In genomic region chr22:50674127-50674493, GRCh38 we compare ENCODE assay signal across 8 cellular contexts. TPM values are rescaled to one million over a fixed set of nuclear protein-coding genes. Genes with fewer than 3 reads are reported as not detected.
DNase-seq lines count a peak whose midpoint lies in the region; ATAC-seq, FAIRE-seq and TF ChIP-seq lines count a peak whose summit lies in the region.

No MANE protein-coding gene starts in this region.

- peaks cover 5% of the 10 kb centered on the region; the same call in 1 of the 2 replicates for H3K79me1 ChIP-seq in H1 (ENCODE audit: low read depth, low read length)

- no peak overlapping the region for H3K9ac ChIP-seq in H1 (replicated peaks in 1 of 4; ENCODE audit: extremely low read depth in 1 of 4, low read depth in 3 of 4, low read length in 3 of 4)

- no peak overlapping the region for H3K56ac ChIP-seq in H1 (replicated peaks; ENCODE audit: insufficient read length, low read depth, low read length)

- no peaks in the 10 kb centered on the region for H3K4me1 ChIP-seq in GM23338 (ENCODE audit: insufficient read depth)
- H3K4me1 ChIP-seq in H1 (replicated peaks in 1 of 4; ENCODE audit: control insufficient read depth in 3 of 4, insufficient read depth in 4 of 4, low read length in 3 of 4), result peaks cover 0 to 16% (median 9%) of the 10 kb centered on the region in 4 experiments; a peak in 6 of 7 replicates
- H3K4me1 ChIP-seq in osteoblast (ENCODE audit: insufficient read depth, low read length), result no peaks in the 10 kb centered on the region

- H3K4me1 Mint-ChIP-seq in GM23338, result peaks cover 22% of the 10 kb centered on the region
- peaks cover 5% of the 10 kb centered on the region for H3K4me1 Mint-ChIP-seq in activated CD4-positive, alpha-beta T cell treated with anti-CD3 and anti-CD28 coated beads, Interleukin-2, amount 10 ng/mL, durations not matched to agents 24 days and 14 days

- no peak for FAIRE-seq in H1 (lab: Jason Lieb, UNC)

- peaks cover 5% of the 10 kb centered on the region; the same call in 2 of the 3 replicates for H3K9me3 Mint-ChIP-seq in GM23338
- H3K9me3 Mint-ChIP-seq in activated CD4-positive, alpha-beta T cell treated with anti-CD3 and anti-CD28 coated beads, Interleukin-2, amount 10 ng/mL, durations not matched to agents 24 days and 14 days, result no peaks in the 10 kb centered on the region

- no peak overlapping the region for H3K14ac ChIP-seq in H1 (ENCODE audit: insufficient read length)

- peaks cover 37% of the 10 kb centered on the region for H3K27me3 Mint-ChIP-seq in GM23338 (ENCODE audit: insufficient read depth, low read depth, poor library complexity)
- peaks cover 47% of the 10 kb centered on the region for H3K27me3 Mint-ChIP-seq in activated CD4-positive, alpha-beta T cell treated with anti-CD3 and anti-CD28 coated beads, Interleukin-2, amount 10 ng/mL, durations not matched to agents 24 days and 14 days

- ATAC-seq in GM23338 (no peak; the same call in 2 of the 3 replicates), HG03045 (IDR thresholded peaks at IDR 0.05; ENCODE audit: unreplicated experiment) (no peak)

- H3K27me3 ChIP-seq in GM23338 (ENCODE audit: insufficient read depth) (peaks cover 34% of the 10 kb centered on the region), H1 (replicated peaks in 1 of 4; ENCODE audit: control insufficient read depth in 3 of 4, extremely low read depth in 1 of 4, insufficient read depth in 3 of 4, low read length in 3 of 4) (peaks cover 3 to 21% (median 16%) of the 10 kb centered on the region in 4 experiments), osteoblast (ENCODE audit: insufficient read depth, low read length) (peaks cover 37% of the 10 kb centered on the region)

- no peak for TF ChIP-seq CTCF in GM23338 (conservative IDR thresholded peaks at IDR 0.05; ENCODE audit: low read depth in 2 of 2)
- TF ChIP-seq CTCF in H1 (IDR thresholded peaks at IDR 0.05; ENCODE audit: control extremely low read depth in 1 of 3, insufficient read depth in 1 of 3, low read depth in 1 of 3, low read length in 3 of 3), result no peak
- no peak for TF ChIP-seq CTCF in osteoblast (IDR thresholded peaks at IDR 0.05; ENCODE audit: extremely low read depth, low read depth, low read length)

- H3K27ac ChIP-seq in GM23338 (ENCODE audit: low read depth) (no peak overlapping the region), H1 (ENCODE audit: low read depth, low read length) (no peak overlapping the region), osteoblast (ENCODE audit: low read depth, low read length) (no peak overlapping the region)

- no peak for TF ChIP-seq RAD21 in H1 (IDR thresholded peaks at IDR 0.05 in 1 of 2, conservative IDR thresholded peaks at IDR 0.05 in 1 of 2; ENCODE audit: low read depth in 2 of 2, low read length in 2 of 2)

- H2BK20ac ChIP-seq in H1 (ENCODE audit: low read length), result no peak overlapping the region

- H3K4ac ChIP-seq in H1 (replicated peaks; ENCODE audit: insufficient read length, low read depth, low read length), result no peak overlapping the region

- no peaks in the 10 kb centered on the region for H3K36me3 ChIP-seq in GM23338 (ENCODE audit: insufficient read depth)
- no peaks in the 10 kb centered on the region; a peak in 1 of 8 replicates for H3K36me3 ChIP-seq in H1 (ENCODE audit: control insufficient read depth in 2 of 4, insufficient read depth in 4 of 4, low read length in 3 of 4)
- H3K36me3 ChIP-seq in osteoblast (ENCODE audit: insufficient read depth, low read length), result no peaks in the 10 kb centered on the region

- no peak overlapping the region for H2BK12ac ChIP-seq in H1 (ENCODE audit: low read depth, low read length)

- H3K27ac Mint-ChIP-seq in GM23338, result no peak overlapping the region
- H3K27ac Mint-ChIP-seq in activated CD4-positive, alpha-beta T cell treated with anti-CD3 and anti-CD28 coated beads, Interleukin-2, amount 10 ng/mL, durations not matched to agents 24 days and 14 days, result no peak overlapping the region

- POLR2A ChIA-PET in H1 (lab: Charles Lee; ENCODE audit: partially characterized antibody), result interaction anchor here (1.0 kb wide), 1 partner anchor 32 kb away, joined by 3 read pairs; no protein-coding TSS in a partner anchor

- no peak overlapping the region for H3K4me2 ChIP-seq in GM23338
- H3K4me2 ChIP-seq in H1 (ENCODE audit: insufficient read depth in 1 of 2, low read depth in 2 of 2, low read length in 2 of 2), result peak overlapping the region; percentile 50 to 80; a peak in 2 of 4 replicates
- no peak overlapping the region for H3K4me2 ChIP-seq in osteoblast (ENCODE audit: insufficient read depth, low read length)

- H3K36me3 Mint-ChIP-seq in GM23338 (ENCODE audit: low read depth), result peaks cover 3% of the 10 kb centered on the region; the same call in 1 of the 3 replicates
- H3K36me3 Mint-ChIP-seq in activated CD4-positive, alpha-beta T cell treated with anti-CD3 and anti-CD28 coated beads, Interleukin-2, amount 10 ng/mL, durations not matched to agents 24 days and 14 days (ENCODE audit: low read depth), result no peaks in the 10 kb centered on the region

- H4K20me1 ChIP-seq in GM23338 (replicated peaks; ENCODE audit: insufficient read depth), result no peaks in the 10 kb centered on the region; the same call in 1 of the 2 replicates
- peaks cover 12 to 14% of the 10 kb centered on the region in 2 experiments for H4K20me1 ChIP-seq in H1 (replicated peaks in 1 of 2; ENCODE audit: control insufficient read depth in 1 of 2, insufficient read depth in 2 of 2, low read length in 2 of 2)
- H4K20me1 ChIP-seq in osteoblast (ENCODE audit: insufficient read depth, low read length), result no peaks in the 10 kb centered on the region

- no peak overlapping the region for H2BK5ac ChIP-seq in H1 (ENCODE audit: low read depth, low read length)

- no peak overlapping the region for H3K18ac ChIP-seq in H1 (ENCODE audit: extremely low read depth, low read length)

- H4K91ac ChIP-seq in H1 (replicated peaks; ENCODE audit: insufficient read length, low read length), result no peak overlapping the region

- no CpG with 5 or more reads among the region's 42 CpGs for WGBS in H1 (ENCODE audit: extremely low coverage in 1 of 2, insufficient coverage in 1 of 2, insufficient read length in 1 of 2, insufficient replicate concordance in 2 of 2, low coverage in 1 of 2, low lambda C conversion rate in 2 of 2, missing lambda C conversion rate in 1 of 2), 2 experiments

- CTCF ChIA-PET in H1 (lab: Charles Lee; ENCODE audit: partially characterized antibody), result interaction anchor here (1.0 to 5.3 kb wide), 2 partner anchors 17 to 48 kb away, joined by 4 to 17 read pairs; no protein-coding TSS in a partner anchor

- H2AK5ac ChIP-seq in H1 (ENCODE audit: low read depth, low read length), result no peak overlapping the region

- intact Hi-C loops in activated CD4-positive, alpha-beta T cell treated with anti-CD3 and anti-CD28 coated beads, Interleukin-2, amount 10 ng/mL, durations not matched to agents 24 days and 14 days (cut with micrococcal nuclease), result no loop called here

- H4K8ac ChIP-seq in H1 (ENCODE audit: extremely low read depth, insufficient read depth, low read length), result no peak overlapping the region

- H3K23me2 ChIP-seq in H1 (ENCODE audit: low read depth, low read length), result peaks cover 13% of the 10 kb centered on the region

- TF ChIP-seq POLR2A in H1 (IDR thresholded peaks at IDR 0.05; ENCODE audit: control extremely low read depth in 1 of 2, low read depth in 2 of 2, low read length in 2 of 2), result no peak

- no peaks in the 10 kb centered on the region for H3K9me2 ChIP-seq in GM23338 (ENCODE audit: insufficient read depth)

- peak overlapping the region; percentile 54; the same call in 2 of the 3 replicates for H3K4me3 Mint-ChIP-seq in GM23338
- H3K4me3 Mint-ChIP-seq in activated CD4-positive, alpha-beta T cell treated with anti-CD3 and anti-CD28 coated beads, Interleukin-2, amount 10 ng/mL, durations not matched to agents 24 days and 14 days, result no peak overlapping the region

- H3K4me3 ChIP-seq in GM23338, result peak overlapping the region; percentile 77; the same call in 1 of the 2 replicates
- peak overlapping the region in 3 of 4 experiments; percentile 53 to 79 (median 59); a peak in 6 of 8 replicates for H3K4me3 ChIP-seq in H1 (ENCODE audit: extremely low read depth in 1 of 4, insufficient read depth in 2 of 4, low read depth in 3 of 4, low read length in 4 of 4)
- no peak overlapping the region for H3K4me3 ChIP-seq in osteoblast (ENCODE audit: insufficient read depth, low read length)

- DNase-seq in AG08395 (ENCODE audit: low spot score), result peak; percentile 2
- peak; percentile 30 for DNase-seq in GM23338 (ENCODE audit: low spot score)
- no peak for DNase-seq in H1 (ENCODE audit: low read depth in 1 of 2, low spot score in 2 of 2)
- DNase-seq in osteoblast (ENCODE audit: insufficient read length, low spot score, missing footprints), result peak; percentile 60
- DNase-seq in SHP77 treated with DMSO at 0.1 percent for 48 hours (lab: John Stamatoyannopoulos, UW), result no peak
- DNase-seq in SIG-M5 treated with dmso at 0.1 percent for 504 hours (lab: John Stamatoyannopoulos, UW; ENCODE audit: unreplicated experiment), result no peak
- DNase-seq in activated CD4-positive, alpha-beta T cell treated with anti-CD3 and anti-CD28 coated beads, Interleukin-2, amount 10 ng/mL, durations not matched to agents 24 days and 14 days, result no peak

- no peak overlapping the region for H2BK120ac ChIP-seq in H1 (replicated peaks; ENCODE audit: low read depth, low read length)

- H3F3A ChIP-seq in GM23338 (replicated peaks; ENCODE audit: low read depth), result 0 out of 2 replicates have a peak, but pooled peaks cover 3% of the 10 kb centered on the region

- no peak overlapping the region for H2BK15ac ChIP-seq in H1 (ENCODE audit: low read length)

- H4K5ac ChIP-seq in H1 (ENCODE audit: insufficient read length, low read depth, low read length), result no peak overlapping the region

- H3K23ac ChIP-seq in H1 (ENCODE audit: insufficient read length), result no peak overlapping the region

- H3K9me3 ChIP-seq in H1 (ENCODE audit: insufficient read depth in 2 of 2, low read depth in 1 of 2, low read length in 1 of 2) (no peaks in the 10 kb centered on the region), osteoblast (ENCODE audit: low read depth, low read length) (no peaks in the 10 kb centered on the region)

- H2AFZ ChIP-seq in GM23338 (no peak overlapping the region), H1 (ENCODE audit: low read length) (no peak overlapping the region), osteoblast (ENCODE audit: low read length) (no peak overlapping the region)

- no peaks in the 10 kb centered on the region for H3K79me2 ChIP-seq in GM23338 (replicated peaks; ENCODE audit: insufficient read depth)
- H3K79me2 ChIP-seq in H1 (ENCODE audit: control insufficient read depth in 1 of 2, insufficient read depth in 2 of 2, low read length in 2 of 2), result peaks cover 0 to 5% of the 10 kb centered on the region in 2 experiments; a peak in 1 of 4 replicates
- no peaks in the 10 kb centered on the region for H3K79me2 ChIP-seq in osteoblast (ENCODE audit: insufficient read depth, low read length)

- TF ChIP-seq EP300 in H1 (IDR thresholded peaks at IDR 0.05; ENCODE audit: borderline replicate concordance in 1 of 2, low read depth in 2 of 2, low read length in 2 of 2), result no peak

RNA-seq across cellular contexts. Expression of gene SHANK3, which starts 1.5 kb away (rescaled TPM):
- 4.9 and 5.1 TPM in 2 replicates for total RNA-seq in GM23338 (2014; rRNA removed; shearing (Covaris generic))
- polyA plus RNA-seq in GM23338 (2016; fragmentation: Nextera tagmentation; extraction: Ambion mirVana) (0.52 and 0.56 TPM in 2 replicates), H1 (2011; rRNA removed) (1.5 and 2.8 TPM in 2 replicates)
- 6.0 and 6.3 TPM in 2 replicates for total RNA-seq in H1 (2021; fragmentation: NEBNext Ultra II Directional; extraction: Animal tissue kit (Norgen Biotek cat#: 25700))
- polyA plus RNA-seq in H1 (2011; cell fraction: cytosol; rRNA removed), result 2.0 TPM
- polyA plus RNA-seq in H1 (2011; cell fraction: nucleus; rRNA removed), result 5.4 TPM
- polyA plus RNA-seq in H1 (2012, experiment 1 of 2), result 2.9 to 5.2 TPM (median 4.1 TPM) in 4 replicates
- polyA plus RNA-seq in H1 (2012, experiment 2 of 2), result 2.5 TPM
- 1.7 TPM for polyA plus RNA-seq in H1 (2013, experiment 1 of 2)
- 1.7 TPM for polyA plus RNA-seq in H1 (2013, experiment 2 of 2)
- polyA minus RNA-seq in H1 (2011; rRNA and poly(A)+ RNA removed), result 1.4 and 2.2 TPM in 2 replicates
- polyA minus RNA-seq in H1 (2011; cell fraction: cytosol; rRNA and poly(A)+ RNA removed), result 2.9 TPM
- 4.6 TPM for polyA minus RNA-seq in H1 (2011; cell fraction: nucleus; rRNA and poly(A)+ RNA removed)
- total RNA-seq in osteoblast, result 0.36 and 0.59 TPM in 2 replicates
- total RNA-seq in activated CD4-positive, alpha-beta T cell treated with anti-CD3 and anti-CD28 coated beads, Interleukin-2, amount 10 ng/mL, durations not matched to agents 24 days and 14 days, result 0.17 and 0.21 TPM in 2 replicates

RNA-seq across cellular contexts. Expression of gene ARSA, which starts 46.2 kb away (rescaled TPM):
- 8.2 and 8.6 TPM in 2 replicates for total RNA-seq in GM23338 (2014; rRNA removed; shearing (Covaris generic))
- 7.1 and 8.1 TPM in 2 replicates for polyA plus RNA-seq in GM23338 (2016; fragmentation: Nextera tagmentation; extraction: Ambion mirVana)
- total RNA-seq in H1 (2021; fragmentation: NEBNext Ultra II Directional; extraction: Animal tissue kit (Norgen Biotek cat#: 25700)), result 7.7 and 9.8 TPM in 2 replicates
- polyA plus RNA-seq in H1 (2011; rRNA removed), result 10.1 and 14.3 TPM in 2 replicates
- polyA plus RNA-seq in H1 (2011; cell fraction: cytosol; rRNA removed), result 8.5 TPM
- 49.1 TPM for polyA plus RNA-seq in H1 (2011; cell fraction: nucleus; rRNA removed)
- polyA plus RNA-seq in H1 (2012, experiment 1 of 2), result 8.3 to 12.4 TPM (median 11.3 TPM) in 4 replicates
- 10.7 TPM for polyA plus RNA-seq in H1 (2012, experiment 2 of 2)
- 9.1 TPM for polyA plus RNA-seq in H1 (2013, experiment 1 of 2)
- polyA plus RNA-seq in H1 (2013, experiment 2 of 2), result 8.0 TPM
- polyA minus RNA-seq in H1 (2011; rRNA and poly(A)+ RNA removed), result 4.2 and 4.7 TPM in 2 replicates
- polyA minus RNA-seq in H1 (2011; cell fraction: cytosol; rRNA and poly(A)+ RNA removed), result 7.0 TPM
- polyA minus RNA-seq in H1 (2011; cell fraction: nucleus; rRNA and poly(A)+ RNA removed), result 12.1 TPM
- total RNA-seq in osteoblast, result 35.1 and 38.4 TPM in 2 replicates
- total RNA-seq in activated CD4-positive, alpha-beta T cell treated with anti-CD3 and anti-CD28 coated beads, Interleukin-2, amount 10 ng/mL, durations not matched to agents 24 days and 14 days, result 20.6 and 22.1 TPM in 2 replicates

Comparison
In these comparisons a context has a peak if more than half of its experiments do, and no peak if none do; other contexts are left out.
1. DNase-seq: peak in AG08395 (single experiment), GM23338 (single experiment) and osteoblast (single experiment); none in H1 (0 of 2), SHP77 treated with DMSO at 0.1 percent for 48 hours (single experiment), SIG-M5 treated with dmso at 0.1 percent for 504 hours (single experiment) and activated CD4-positive, alpha-beta T cell treated with anti-CD3 and anti-CD28 coated beads, Interleukin-2, amount 10 ng/mL, durations not matched to agents 24 days and 14 days (single experiment).
2. H3K4me2 ChIP-seq: peak in H1 (2 of 2); none in GM23338 (single experiment) and osteoblast (single experiment).